24 cellular contexts compared by ENCODE assay signal in genomic region chr14:104359301-104359968, GRCh38.
DNase-seq lines count a peak whose midpoint lies in the region; ATAC-seq, FAIRE-seq and TF ChIP-seq lines count a peak whose summit lies in the region.
"Had no signal": no experiment of that assay in that cellular context is flagged by ENCODE, and none has a peak within 500 bp of the region (broad histone marks: within the 10 kb centered on the region; RNA-seq: fewer than 3 reads in every experiment).

No MANE protein-coding gene starts in this region.

- no peak for FAIRE-seq in HepG2 (lab: Jason Lieb, UNC)
- FAIRE-seq: A549, GM12891, GM18507 had no signal

- H3K9ac ChIP-seq in HepG2 (ENCODE audit: insufficient read depth, low read depth, low read length), result no peak overlapping the region

- H3K4me3 ChIP-seq in right lobe of liver (no peak overlapping the region), HepG2 (replicated peaks in 1 of 3; ENCODE audit: insufficient read depth in 1 of 3, low read depth in 2 of 3, low read length in 3 of 3) (no peak overlapping the region), upper lobe of left lung (no peak overlapping the region)
- H3K4me3 ChIP-seq: A549, GM23338, PC-9 had no signal

- CTCF ChIA-PET in HepG2 (lab: Yijun Ruan, JAX; ENCODE audit: low intra/inter-chr PET ratio, low total read pairs), result no interaction called here

- no peak overlapping the region for H3K4me2 ChIP-seq in HepG2 (ENCODE audit: low read depth, low read length)
- H3K4me2 ChIP-seq: A549, GM23338, PC-9 had no signal

- TF ChIP-seq RAD21 in HepG2 (CRISPR knock-in tag; IDR thresholded peaks at IDR 0.05), result no peak

- intact Hi-C loops in right lobe of liver (cut with DNase I) (no loop called here), HepG2 (cut with micrococcal nuclease; ENCODE audit: unreplicated experiment) (no loop called here)

- BruUV-seq in HepG2 (replicated peaks; lab: Mats Ljungman, UMichigan), result no TSS peak

- no peak for ATAC-seq in right lobe of liver
- no peak for ATAC-seq in HepG2
- no peak for ATAC-seq in upper lobe of left lung (ENCODE audit: low FRiP score in 2 of 2)
- ATAC-seq in GM21717 (IDR thresholded peaks at IDR 0.05; ENCODE audit: unreplicated experiment), result no peak
- ATAC-seq: A549, GM23338 had no signal

- in situ Hi-C loops in HepG2 (cut with HindIII; ENCODE audit: extremely low pct_ligation_motif_present, low pct_unique_long_range_greater_than_20kb), result no loop called here

- no peaks in the 10 kb centered on the region for H3K27me3 ChIP-seq in right lobe of liver
- H3K27me3 ChIP-seq in HepG2 (ENCODE audit: control insufficient read depth in 1 of 2, insufficient read depth in 2 of 2, low read length in 2 of 2), result peaks cover 9 to 79% of the 10 kb centered on the region in 2 experiments; a peak in 4 of 5 replicates
- H3K27me3 ChIP-seq in upper lobe of left lung, result no peaks in the 10 kb centered on the region

- no peak for TF ChIP-seq CTCF in right lobe of liver (IDR thresholded peaks at IDR 0.05)
- no peak for TF ChIP-seq CTCF in HepG2 (CRISPR knock-in tag; IDR thresholded peaks at IDR 0.05)
- no peak for TF ChIP-seq CTCF in upper lobe of left lung (IDR thresholded peaks at IDR 0.05)

- TF ChIP-seq EP300 in HepG2 (IDR thresholded peaks at IDR 0.05; ENCODE audit: low read depth in 2 of 2, low read length in 2 of 2), result no peak
- TF ChIP-seq EP300 in HepG2 (CRISPR knock-in tag; IDR thresholded peaks at IDR 0.05; ENCODE audit: borderline replicate concordance), result no peak
- no peak for TF ChIP-seq EP300 in upper lobe of left lung (IDR thresholded peaks at IDR 0.05)

- no peaks in the 10 kb centered on the region for H3K36me3 ChIP-seq in right lobe of liver
- H3K36me3 ChIP-seq in HepG2 (replicated peaks in 1 of 2; ENCODE audit: control insufficient read depth in 1 of 2, insufficient read depth in 2 of 2, low read length in 2 of 2), result no peaks in the 10 kb centered on the region
- H3K36me3 ChIP-seq in upper lobe of left lung, result no peaks in the 10 kb centered on the region

- H3K79me2 ChIP-seq in HepG2 (ENCODE audit: insufficient read depth, low read length), result no peaks in the 10 kb centered on the region

- no peak overlapping the region for H2AFZ ChIP-seq in HepG2 (ENCODE audit: low read length)
- H2AFZ ChIP-seq: GM23338, PC-9 had no signal

- peak; percentile 61 for DNase-seq in activated effector memory CD4-positive, alpha-beta T cell treated with anti-CD3 and anti-CD28 coated beads, Interleukin-2, amount 50 U/mL, for 16 hours
- no peak for DNase-seq in activated effector memory CD4-positive, alpha-beta T cell treated with Interleukin-2 at 50 U/mL for 16 hours
- DNase-seq in right lobe of liver (peak in 2 of 3 donors; percentile 14 to 30), HepG2 (ENCODE audit: low spot score) (no peak), mesenteric fat pad (ENCODE audit: low spot score) (peak; percentile 81), upper lobe of left lung (peak; percentile 17 to 47), occipital lobe (lab: John Stamatoyannopoulos, UW) (no peak)
- DNase-seq: C1 segment of cervical spinal cord, DMS 273 treated with DMSO at 0.1 percent for 48 hours, GDM1, HFFc6, IMR-90, Karpas-422, MM.1S, NCI-H1092 treated with DMSO at 0.1 percent for 48 hours, NCI-H2107, NCI-H2227 treated with DMSO at 0.1 percent for 48 hours, NCI-H524, PC-9 had no signal

- H3K9me3 ChIP-seq in right lobe of liver, result no peaks in the 10 kb centered on the region
- no peaks in the 10 kb centered on the region for H3K9me3 ChIP-seq in HepG2 (ENCODE audit: low read length)
- H3K9me3 ChIP-seq in upper lobe of left lung, result no peaks in the 10 kb centered on the region
- H3K9me3 ChIP-seq: A549 had no signal

- POLR2A ChIA-PET in HepG2 (lab: Yijun Ruan, JAX), result no interaction called here

- TF ChIP-seq POLR2A in right lobe of liver (IDR thresholded peaks at IDR 0.05), result no peak
- no peak for TF ChIP-seq POLR2A in HepG2 (IDR thresholded peaks at IDR 0.05; ENCODE audit: insufficient read depth in 1 of 2, low read depth in 2 of 2, low read length in 2 of 2)
- no peak for TF ChIP-seq POLR2A in upper lobe of left lung (IDR thresholded peaks at IDR 0.05)

- H3K4me1 ChIP-seq in right lobe of liver (no peaks in the 10 kb centered on the region), HepG2 (ENCODE audit: insufficient read depth, low read length) (no peaks in the 10 kb centered on the region), upper lobe of left lung (peaks cover 0 to under 1% (median 0%) of the 10 kb centered on the region in 4 donors)
- H3K4me1 ChIP-seq: A549 had no signal

- 68% methylated on average over 2 of the region's 14 CpGs for WGBS in right lobe of liver (ENCODE audit: insufficient coverage, low coverage, low lambda C conversion rate, missing lambda C conversion rate)
- 0% methylated on average over 2 of the region's 14 CpGs for WGBS in HepG2 (ENCODE audit: low lambda C conversion rate)
- WGBS in upper lobe of left lung, 2 donors, result 79 to 83% methylated on average over 10 to 14 of the region's 14 CpGs

- peaks cover under 1% of the 10 kb centered on the region; the same call in 1 of the 2 replicates for H4K20me1 ChIP-seq in HepG2 (ENCODE audit: insufficient read depth, low read length)

- H3K27ac ChIP-seq in right lobe of liver (no peak overlapping the region), HepG2 (ENCODE audit: extremely low read length, insufficient read depth, low read length) (no peak overlapping the region), upper lobe of left lung (no peak overlapping the region)
- H3K27ac ChIP-seq: A549, PC-9 had no signal

TF ChIP-seq in HepG2, 621 proteins besides CTCF, POLR2A, EP300 and RAD21:
- TF ChIP-seq ZNF564 (CRISPR knock-in tag; IDR thresholded peaks at IDR 0.05) (no peak), HES4 (CRISPR knock-in tag; IDR thresholded peaks at IDR 0.05; ENCODE audit: borderline replicate concordance) (no peak), ATF7 (IDR thresholded peaks at IDR 0.05) (no peak), ATF7 (CRISPR knock-in tag; IDR thresholded peaks at IDR 0.05) (no peak), NR2F1 (CRISPR knock-in tag; IDR thresholded peaks at IDR 0.05) (no peak), REPIN1 (CRISPR knock-in tag; IDR thresholded peaks at IDR 0.05; ENCODE audit: borderline replicate concordance, low read depth) (no peak), SALL2 (CRISPR knock-in tag; IDR thresholded peaks at IDR 0.05) (no peak), TRAFD1 (CRISPR knock-in tag; IDR thresholded peaks at IDR 0.05; ENCODE audit: borderline replicate concordance) (no peak), FOXM1 (CRISPR knock-in tag; IDR thresholded peaks at IDR 0.05) (no peak), ZFYVE20 (CRISPR knock-in tag; IDR thresholded peaks at IDR 0.05; ENCODE audit: borderline replicate concordance, low read depth) (no peak), NFIC (IDR thresholded peaks at IDR 0.05; ENCODE audit: low read length) (no peak), ZC3H13 (CRISPR knock-in tag; IDR thresholded peaks at IDR 0.05) (no peak), ZNF75D (CRISPR knock-in tag; IDR thresholded peaks at IDR 0.05; ENCODE audit: borderline replicate concordance) (no peak), ZMAT5 (CRISPR knock-in tag; IDR thresholded peaks at IDR 0.05; ENCODE audit: borderline replicate concordance, low read depth) (no peak)

Comparison
In these comparisons a context has a peak if more than half of its experiments do, and no peak if none do; other contexts are left out.
1. DNase-seq: peak in activated effector memory CD4-positive, alpha-beta T cell treated with anti-CD3 and anti-CD28 coated beads, Interleukin-2, amount 50 U/mL, for 16 hours (single experiment), right lobe of liver (2 of 3), mesenteric fat pad (single experiment) and upper lobe of left lung (2 of 2); none in activated effector memory CD4-positive, alpha-beta T cell treated with Interleukin-2 at 50 U/mL for 16 hours (single experiment), HepG2 (single experiment) and occipital lobe (single experiment).